ENCODE assay signal across 1 cellular context in genomic region chr17:7687908-7688807, GRCh38.
TF ChIP-seq lines count a peak whose summit lies in the region.

Gene WRAP53, plus strand, starts transcription at chr17:7688477. Its CDS starts 172 bp downstream, at chr17:7688649.

TF ChIP-seq in HepG2, 621 proteins besides CTCF, POLR2A, EP300 and RAD21 (continued from another document and continues in another):
- TF ChIP-seq ZNF503 (CRISPR knock-in tag; IDR thresholded peaks at IDR 0.05): no peak
- TF ChIP-seq KLF9 (CRISPR knock-in tag; IDR thresholded peaks at IDR 0.05; ENCODE audit: low read depth): no peak
- 0 out of 2 replicates have a peak, but pooled peaks have one; percentile 50 for TF ChIP-seq ZNF761 (CRISPR knock-in tag; conservative IDR thresholded peaks at IDR 0.05)
- TF ChIP-seq TOE1 (CRISPR knock-in tag; IDR thresholded peaks at IDR 0.05): peak; percentile 59; the same call in 1 of the 2 replicates
- peak; percentile 62 for TF ChIP-seq ATF1 (CRISPR knock-in tag; IDR thresholded peaks at IDR 0.05)
- peak; percentile 91 for TF ChIP-seq CHD2 (IDR thresholded peaks at IDR 0.05; ENCODE audit: low read depth, low read length)
- no peak for TF ChIP-seq ZNF275 (CRISPR knock-in tag; IDR thresholded peaks at IDR 0.05; ENCODE audit: borderline replicate concordance)
- TF ChIP-seq NRL (CRISPR knock-in tag; IDR thresholded peaks at IDR 0.05; ENCODE audit: borderline replicate concordance): no peak; the same call in 1 of the 2 replicates
- TF ChIP-seq JARID2 (CRISPR knock-in tag; IDR thresholded peaks at IDR 0.05; ENCODE audit: insufficient replicate concordance): no peak
- TF ChIP-seq ZNF598 (CRISPR knock-in tag; IDR thresholded peaks at IDR 0.05; ENCODE audit: borderline replicate concordance): no peak
- peak; percentile 49 for TF ChIP-seq CBX1 (IDR thresholded peaks at IDR 0.05; ENCODE audit: low read depth)
- TF ChIP-seq PAF1 (CRISPR knock-in tag; IDR thresholded peaks at IDR 0.05): no peak
- TF ChIP-seq ZNF569 (CRISPR knock-in tag; IDR thresholded peaks at IDR 0.05; ENCODE audit: borderline replicate concordance): no peak
- TF ChIP-seq MIER3 (CRISPR knock-in tag; IDR thresholded peaks at IDR 0.05; ENCODE audit: borderline replicate concordance): no peak; the same call in 1 of the 2 replicates
- TF ChIP-seq ZNF552 (CRISPR knock-in tag; IDR thresholded peaks at IDR 0.05; ENCODE audit: borderline replicate concordance): no peak
- no peak for TF ChIP-seq ATM (IDR thresholded peaks at IDR 0.05; ENCODE audit: borderline replicate concordance)
- TF ChIP-seq PHF21A (CRISPR knock-in tag; IDR thresholded peaks at IDR 0.05): peak; percentile 76; the same call in 1 of the 2 replicates
- TF ChIP-seq SKI (IDR thresholded peaks at IDR 0.05; ENCODE audit: partially characterized antibody): no peak
- TF ChIP-seq ZNF343 (CRISPR knock-in tag; IDR thresholded peaks at IDR 0.05): no peak
- no peak for TF ChIP-seq ATF5 (CRISPR knock-in tag; IDR thresholded peaks at IDR 0.05; ENCODE audit: low read depth)
- TF ChIP-seq ARHGAP35 (CRISPR knock-in tag; IDR thresholded peaks at IDR 0.05; ENCODE audit: borderline replicate concordance): 0 out of 2 replicates have a peak, but pooled peaks have one; percentile 42
- TF ChIP-seq ASH2L (IDR thresholded peaks at IDR 0.05; ENCODE audit: insufficient read length, low read depth, low read length): no peak
- TF ChIP-seq POLR2AphosphoS5 (IDR thresholded peaks at IDR 0.05; ENCODE audit: low read depth, low read length): peak; percentile 82; the same call in 1 of the 2 replicates
- no peak for TF ChIP-seq IRF1 (CRISPR knock-in tag; IDR thresholded peaks at IDR 0.05; ENCODE audit: low read depth)
- no peak for TF ChIP-seq ZNF724P (CRISPR knock-in tag; IDR thresholded peaks at IDR 0.05; ENCODE audit: borderline replicate concordance)
- no peak for TF ChIP-seq MAX (IDR thresholded peaks at IDR 0.05)
- peak; percentile 51; the same call in 1 of the 2 replicates for TF ChIP-seq ZNF766 (CRISPR knock-in tag; IDR thresholded peaks at IDR 0.05; ENCODE audit: borderline replicate concordance)
- TF ChIP-seq ISX (CRISPR knock-in tag; conservative IDR thresholded peaks at IDR 0.05): no peak
- TF ChIP-seq ZBTB40 (IDR thresholded peaks at IDR 0.05): no peak
- no peak for TF ChIP-seq ZBTB40 (CRISPR knock-in tag; IDR thresholded peaks at IDR 0.05)
- no peak for TF ChIP-seq DBP (CRISPR knock-in tag; IDR thresholded peaks at IDR 0.05; ENCODE audit: not compliant biosample characterization)
- no peak for TF ChIP-seq GPBP1L1 (CRISPR knock-in tag; IDR thresholded peaks at IDR 0.05)
- no peak for TF ChIP-seq SMARCE1 (IDR thresholded peaks at IDR 0.05; ENCODE audit: borderline replicate concordance)
- TF ChIP-seq ZBTB2 (CRISPR knock-in tag; IDR thresholded peaks at IDR 0.05; ENCODE audit: low read depth): peak; percentile 52
- TF ChIP-seq PREB (CRISPR knock-in tag; IDR thresholded peaks at IDR 0.05): no peak
- TF ChIP-seq ZNF691 (CRISPR knock-in tag; IDR thresholded peaks at IDR 0.05; ENCODE audit: borderline replicate concordance, low read depth): no peak
- no peak for TF ChIP-seq DR1 (CRISPR knock-in tag; IDR thresholded peaks at IDR 0.05)
- no peak for TF ChIP-seq HOXA7 (CRISPR knock-in tag; IDR thresholded peaks at IDR 0.05)
- TF ChIP-seq ZNF234 (CRISPR knock-in tag; conservative IDR thresholded peaks at IDR 0.05): no peak
- TF ChIP-seq ZNF30 (CRISPR knock-in tag; IDR thresholded peaks at IDR 0.05): no peak
- TF ChIP-seq ZNF564 (CRISPR knock-in tag; IDR thresholded peaks at IDR 0.05): no peak
- no peak for TF ChIP-seq ZSCAN22 (CRISPR knock-in tag; IDR thresholded peaks at IDR 0.05)
